ENCODE assay signal across 1 cellular context in the genomic region with DNA sequence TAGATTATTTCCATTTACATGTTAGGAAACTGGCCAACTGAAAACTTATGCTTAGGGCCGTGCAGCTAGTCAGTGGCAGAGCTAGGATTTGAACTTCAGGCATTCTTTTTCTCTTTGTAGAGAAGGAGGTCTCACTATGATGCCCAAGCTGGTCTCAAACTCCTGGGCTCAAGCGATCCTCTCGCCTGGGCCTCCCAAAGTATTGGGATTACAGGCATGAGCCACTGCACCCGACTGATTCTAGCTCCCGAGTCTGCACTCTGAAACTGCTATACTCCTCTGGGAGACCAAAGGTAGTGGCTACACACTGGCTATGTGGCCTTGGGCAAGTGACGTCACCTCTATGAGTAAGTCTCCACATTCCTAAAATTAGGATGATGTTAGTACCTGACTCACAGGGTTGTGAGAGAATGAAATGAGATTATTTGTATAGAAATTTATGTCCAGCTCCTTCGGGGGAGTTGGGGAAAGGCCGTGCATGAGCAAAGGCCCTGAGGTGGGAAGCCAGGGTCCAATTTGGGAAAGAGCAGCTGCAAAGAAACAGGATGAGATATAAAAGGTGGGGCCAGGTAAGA.
TF ChIP-seq lines count a peak whose summit lies in the region.

No MANE protein-coding gene starts in this region.

TF ChIP-seq in IMR-90, 13 proteins besides CTCF, POLR2A, EP300 and RAD21:
- TF ChIP-seq USF2 (IDR thresholded peaks at IDR 0.05; ENCODE audit: low read depth, low read length) (no peak), MXI1 (IDR thresholded peaks at IDR 0.05; ENCODE audit: borderline replicate concordance, low read depth, low read length) (no peak), RFX5 (IDR thresholded peaks at IDR 0.05; ENCODE audit: low read depth, low read length) (no peak), MAZ (IDR thresholded peaks at IDR 0.05; ENCODE audit: borderline replicate concordance, low read depth, low read length) (no peak), SMC3 (IDR thresholded peaks at IDR 0.05; ENCODE audit: low read depth, low read length) (no peak), RCOR1 (IDR thresholded peaks at IDR 0.05; ENCODE audit: insufficient replicate concordance, low read length) (peak; percentile 31), ELK1 (IDR thresholded peaks at IDR 0.05; ENCODE audit: borderline replicate concordance, low read depth, low read length) (no peak), CEBPB (IDR thresholded peaks at IDR 0.05; ENCODE audit: low read depth, low read length) (no peak), FOS (IDR thresholded peaks at IDR 0.05; ENCODE audit: low read depth, low read length) (peak; percentile 42; the same call in 1 of the 2 replicates), CHD1 (IDR thresholded peaks at IDR 0.05; ENCODE audit: low read depth, low read length) (no peak), NFE2L2 (IDR thresholded peaks at IDR 0.05; ENCODE audit: low read depth, low read length) (no peak)
TF ChIP-seq in IMR-90: peak in this region for 2.
